ENCODE assay signal across 19 cellular contexts in genomic region chr10:21488246-21488953, GRCh38. TPM values are rescaled to one million over a fixed set of nuclear protein-coding genes. Genes with fewer than 3 reads are reported as not detected.
DNase-seq lines count a peak whose midpoint lies in the region; ATAC-seq and TF ChIP-seq lines count a peak whose summit lies in the region.
"Had no signal": no experiment of that assay in that cellular context is flagged by ENCODE, and none has a peak within 500 bp of the region (broad histone marks: within the 10 kb centered on the region; RNA-seq: fewer than 3 reads in every experiment).

No MANE protein-coding gene starts in this region.

- intact Hi-C loops in CD4-positive, alpha-beta T cell (cut with DNase I, micrococcal nuclease) = no loop called here

- no peaks in the 10 kb centered on the region for H3K36me3 ChIP-seq in SK-N-MC (ENCODE audit: insufficient read depth, low read length)
- no peaks in the 10 kb centered on the region for H3K36me3 ChIP-seq in osteoblast (ENCODE audit: insufficient read depth, low read length)

- TF ChIP-seq CTCF in fibroblast of the aortic adventitia (IDR thresholded peaks at IDR 0.05; ENCODE audit: insufficient read depth, low read length) = no peak
- TF ChIP-seq CTCF in osteoblast (IDR thresholded peaks at IDR 0.05; ENCODE audit: extremely low read depth, low read depth, low read length) = no peak
- no peak for TF ChIP-seq CTCF in CD4-positive, alpha-beta T cell (IDR thresholded peaks at IDR 0.05)

- H3K4me3 ChIP-seq in SK-N-MC = peak overlapping the region; percentile 38; the same call in 1 of the 2 replicates
- no peak overlapping the region for H3K4me3 ChIP-seq in fibroblast of the aortic adventitia (ENCODE audit: low read depth, low read length)
- H3K4me3 ChIP-seq in osteoblast (ENCODE audit: insufficient read depth, low read length) = no peak overlapping the region
- H3K4me3 ChIP-seq: coronary artery, smooth muscle cell had no signal

- H3K4me2 ChIP-seq in osteoblast (ENCODE audit: insufficient read depth, low read length) = no peak overlapping the region
- H3K4me2 ChIP-seq: smooth muscle cell had no signal

- no peaks in the 10 kb centered on the region for H3K4me1 ChIP-seq in osteoblast (ENCODE audit: insufficient read depth, low read length)

- no peak for DNase-seq in SK-N-MC (ENCODE audit: low read depth, low spot score)
- peak; percentile 19 for DNase-seq in fibroblast of the aortic adventitia (ENCODE audit: low read depth)
- no peak for DNase-seq in osteoblast (ENCODE audit: insufficient read length, low spot score, missing footprints)
- DNase-seq in NCI-H146 treated with DMSO at 0.1 percent for 48 hours (lab: John Stamatoyannopoulos, UW; ENCODE audit: unreplicated experiment) = no peak
- no peak for DNase-seq in stimulated activated CD4-positive, alpha-beta T cell treated with anti-CD3 and anti-CD28 coated beads, Interleukin-2, amount 100 ng/mL, for 24 hours
- DNase-seq in CD4-positive, alpha-beta T cell = no peak
- DNase-seq in SIG-M5 (lab: John Stamatoyannopoulos, UW) = no peak
- DNase-seq: activated CD4-positive, alpha-beta T cell treated with anti-CD3 and anti-CD28 coated beads, Interleukin-2, amount 50 U/mL, for 4 hours; activated naive CD4-positive, alpha-beta T cell treated with Interleukin-2 at 50 U/mL for 16 hours; activated T-cell treated with anti-CD3 and anti-CD28 coated beads for 4 hours; aorta; left cardiac atrium; NCI-H146; occipital lobe had no signal

- no peaks in the 10 kb centered on the region for H3K27me3 ChIP-seq in osteoblast (ENCODE audit: insufficient read depth, low read length)
- H3K27me3 ChIP-seq in CD4-positive, alpha-beta T cell (ENCODE audit: control insufficient read depth, insufficient read depth, low read length) = no peaks in the 10 kb centered on the region

- H2AFZ ChIP-seq in osteoblast (ENCODE audit: low read length) = peak overlapping the region; percentile 16

- no peaks in the 10 kb centered on the region for H3K4me1 Mint-ChIP-seq in CD4-positive, alpha-beta T cell (ENCODE audit: low read depth)

- H3K36me3 Mint-ChIP-seq in CD4-positive, alpha-beta T cell (ENCODE audit: low read depth) = no peaks in the 10 kb centered on the region

- H3K27me3 Mint-ChIP-seq in CD4-positive, alpha-beta T cell = peaks cover 35% of the 10 kb centered on the region

- H3K9me3 ChIP-seq in SK-N-MC (ENCODE audit: low read depth, low read length) (no peaks in the 10 kb centered on the region), osteoblast (ENCODE audit: low read depth, low read length) (no peaks in the 10 kb centered on the region)
- no peaks in the 10 kb centered on the region for H3K9me3 ChIP-seq in CD4-positive, alpha-beta T cell (ENCODE audit: control insufficient read depth, low read length)

- H3K79me2 ChIP-seq in osteoblast (ENCODE audit: insufficient read depth, low read length) = no peaks in the 10 kb centered on the region

- no peaks in the 10 kb centered on the region for H4K20me1 ChIP-seq in osteoblast (ENCODE audit: insufficient read depth, low read length)

- no peak overlapping the region for H3K27ac Mint-ChIP-seq in CD4-positive, alpha-beta T cell
- H3K27ac Mint-ChIP-seq: T-helper 1 cell treated with Interleukin-12 subunit alpha and Interleukin-12 subunit beta and Interleukin-4 antibody, amounts not matched to agents 30 μg/mL and 1 μg/mL, for 36 hours had no signal

- CTCF ChIA-PET in CD4-positive, alpha-beta T cell (lab: Charles Lee) = no interaction called here

- POLR2A ChIA-PET in CD4-positive, alpha-beta T cell (lab: Charles Lee) = interaction anchor here (0.6 kb wide), 1 partner anchor 529 kb away, joined by 4 read pairs; no protein-coding TSS in a partner anchor

- peak; percentile 20 for ATAC-seq in GM19463 (IDR thresholded peaks at IDR 0.05; ENCODE audit: unreplicated experiment)
- ATAC-seq in CD4-positive, alpha-beta T cell (ENCODE audit: poor library complexity) = no peak

- no peak overlapping the region for H3K4me3 Mint-ChIP-seq in CD4-positive, alpha-beta T cell
- H3K4me3 Mint-ChIP-seq: T-helper 1 cell treated with Interleukin-12 subunit alpha and Interleukin-12 subunit beta and Interleukin-4 antibody, amounts not matched to agents 30 μg/mL and 1 μg/mL, for 36 hours had no signal

- H3K27ac ChIP-seq in SK-N-MC (no peak overlapping the region), osteoblast (ENCODE audit: low read depth, low read length) (no peak overlapping the region)
- H3K27ac ChIP-seq in CD4-positive, alpha-beta T cell (ENCODE audit: low read depth, low read length) = no peak overlapping the region
- H3K27ac ChIP-seq: coronary artery had no signal

- H3K9me3 Mint-ChIP-seq in CD4-positive, alpha-beta T cell = no peaks in the 10 kb centered on the region
- H3K9me3 Mint-ChIP-seq: T-helper 1 cell treated with Interleukin-12 subunit alpha and Interleukin-12 subunit beta and Interleukin-4 antibody, amounts not matched to agents 30 μg/mL and 1 μg/mL, for 36 hours had no signal

- no peak overlapping the region for H3K9ac ChIP-seq in SK-N-MC (ENCODE audit: insufficient read length)

RNA-seq across cellular contexts. Expression of gene SKIDA1, which starts 37.1 kb away (rescaled TPM):
- total RNA-seq in fibroblast of the aortic adventitia (ENCODE audit: low replicate concordance) = 0.41 and 0.90 TPM in 2 replicates
- total RNA-seq in osteoblast = 0.29 and 0.36 TPM in 2 replicates
- under 1 TPM; 0.22 to 0.25 TPM for total RNA-seq in CD4-positive, alpha-beta T cell
- total RNA-seq: mononuclear cell had no signal

RNA-seq across cellular contexts. Expression of gene MLLT10, which starts 45.6 kb away (rescaled TPM):
- total RNA-seq in fibroblast of the aortic adventitia (ENCODE audit: low replicate concordance) (36.1 and 47.6 TPM in 2 replicates), osteoblast (37.6 and 44.8 TPM in 2 replicates)
- 10 to 100 TPM; 46.0 to 64.1 TPM for total RNA-seq in CD4-positive, alpha-beta T cell
